Comparison of ENCODE assay signal across 3 cellular contexts in the genomic region with DNA sequence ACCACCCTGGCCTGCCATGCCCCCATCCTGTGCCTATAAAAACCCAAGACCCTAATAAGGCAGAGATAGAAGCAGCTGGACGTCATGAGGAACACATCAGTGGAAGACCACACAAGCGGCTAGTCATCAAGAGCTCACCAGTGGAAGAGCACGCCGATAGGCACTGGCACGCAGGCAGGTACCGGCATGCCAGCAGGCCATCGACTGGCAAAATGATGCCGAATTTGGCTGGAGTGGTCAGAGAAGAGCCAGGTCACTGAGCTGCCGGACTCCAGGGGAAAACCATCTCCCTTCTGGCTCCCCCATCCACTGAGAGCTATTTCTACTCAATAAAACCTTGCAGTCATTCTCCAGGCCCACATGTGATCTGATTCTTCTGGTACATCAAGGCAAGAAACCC.
"Had no signal": no experiment of that assay in that cellular context is flagged by ENCODE, and none has a peak within 500 bp of the region (broad histone marks: within the 10 kb centered on the region; RNA-seq: fewer than 3 reads in every experiment).

No MANE protein-coding gene starts in this region.

- ATAC-seq: GM12878 had no signal

- H3K4me3 ChIP-seq: GM12878 had no signal

- DNase-seq: GDM1, GF-D8 had no signal
